In the genomic region with DNA sequence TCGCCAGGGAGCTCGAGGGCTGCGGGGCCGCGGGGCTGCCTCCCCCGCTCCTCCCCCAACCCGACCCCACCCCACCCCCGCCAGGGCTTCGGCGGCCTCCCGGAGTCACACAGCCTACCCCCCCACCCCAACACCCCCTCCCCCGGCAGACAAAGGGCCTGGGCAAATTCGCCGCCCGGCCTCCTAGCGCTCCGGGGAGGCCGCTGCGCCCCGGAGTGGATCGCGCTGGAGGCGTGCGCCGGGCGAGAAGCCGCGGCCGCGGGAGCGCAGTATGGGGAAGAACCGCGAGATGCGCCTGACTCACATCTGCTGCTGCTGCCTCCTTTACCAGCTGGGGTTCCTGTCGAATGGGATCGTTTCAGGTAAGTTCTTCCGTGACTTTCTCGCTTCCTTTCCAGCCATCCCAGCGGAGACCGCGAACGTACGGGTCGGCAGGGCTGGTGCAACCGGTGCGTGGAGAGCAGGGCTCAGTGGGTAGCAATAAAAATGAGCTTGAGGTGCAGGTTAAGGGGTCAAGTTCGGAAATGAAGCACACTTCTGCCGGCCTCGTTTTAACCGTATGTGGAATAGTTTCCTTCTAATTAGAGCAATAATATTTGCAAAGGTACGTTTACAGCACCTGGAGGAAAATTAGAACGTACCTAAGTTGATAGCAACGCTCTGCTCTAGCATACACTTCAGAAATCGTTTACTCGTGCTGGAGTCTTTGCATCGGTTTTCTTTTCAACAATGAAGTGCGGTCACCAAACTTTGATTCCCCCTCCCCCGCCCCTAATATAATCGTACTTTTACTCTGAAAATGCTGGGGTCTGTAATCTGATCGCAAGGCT, we compare ENCODE assay signal across 8 cellular contexts. TPM values are rescaled to one million over a fixed set of nuclear protein-coding genes. Genes with fewer than 3 reads are reported as not detected.
A peak's percentile ranks its signal among the peaks of the same experiment; 100 is the strongest.
DNase-seq lines count a peak whose midpoint lies in the region; ATAC-seq and TF ChIP-seq lines count a peak whose summit lies in the region.

A gene with protein sequence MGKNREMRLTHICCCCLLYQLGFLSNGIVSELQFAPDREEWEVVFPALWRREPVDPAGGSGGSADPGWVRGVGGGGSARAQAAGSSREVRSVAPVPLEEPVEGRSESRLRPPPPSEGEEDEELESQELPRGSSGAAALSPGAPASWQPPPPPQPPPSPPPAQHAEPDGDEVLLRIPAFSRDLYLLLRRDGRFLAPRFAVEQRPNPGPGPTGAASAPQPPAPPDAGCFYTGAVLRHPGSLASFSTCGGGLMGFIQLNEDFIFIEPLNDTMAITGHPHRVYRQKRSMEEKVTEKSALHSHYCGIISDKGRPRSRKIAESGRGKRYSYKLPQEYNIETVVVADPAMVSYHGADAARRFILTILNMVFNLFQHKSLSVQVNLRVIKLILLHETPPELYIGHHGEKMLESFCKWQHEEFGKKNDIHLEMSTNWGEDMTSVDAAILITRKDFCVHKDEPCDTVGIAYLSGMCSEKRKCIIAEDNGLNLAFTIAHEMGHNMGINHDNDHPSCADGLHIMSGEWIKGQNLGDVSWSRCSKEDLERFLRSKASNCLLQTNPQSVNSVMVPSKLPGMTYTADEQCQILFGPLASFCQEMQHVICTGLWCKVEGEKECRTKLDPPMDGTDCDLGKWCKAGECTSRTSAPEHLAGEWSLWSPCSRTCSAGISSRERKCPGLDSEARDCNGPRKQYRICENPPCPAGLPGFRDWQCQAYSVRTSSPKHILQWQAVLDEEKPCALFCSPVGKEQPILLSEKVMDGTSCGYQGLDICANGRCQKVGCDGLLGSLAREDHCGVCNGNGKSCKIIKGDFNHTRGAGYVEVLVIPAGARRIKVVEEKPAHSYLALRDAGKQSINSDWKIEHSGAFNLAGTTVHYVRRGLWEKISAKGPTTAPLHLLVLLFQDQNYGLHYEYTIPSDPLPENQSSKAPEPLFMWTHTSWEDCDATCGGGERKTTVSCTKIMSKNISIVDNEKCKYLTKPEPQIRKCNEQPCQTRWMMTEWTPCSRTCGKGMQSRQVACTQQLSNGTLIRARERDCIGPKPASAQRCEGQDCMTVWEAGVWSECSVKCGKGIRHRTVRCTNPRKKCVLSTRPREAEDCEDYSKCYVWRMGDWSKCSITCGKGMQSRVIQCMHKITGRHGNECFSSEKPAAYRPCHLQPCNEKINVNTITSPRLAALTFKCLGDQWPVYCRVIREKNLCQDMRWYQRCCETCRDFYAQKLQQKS (plus strand): TSS at position 178 of the 830 bp plus-strand sequence. CDS start 94 bp downstream, at position 272.

- CTCF ChIA-PET in activated CD4-positive, alpha-beta T cell treated with anti-CD3 and anti-CD28 coated beads, Interleukin-2, amount 10 ng/mL, durations not matched to agents 7 days and 5 days (lab: Charles Lee): no interaction called here

- H3F3A ChIP-seq in MM.1S (ENCODE audit: insufficient read depth, low read length): peaks cover 18% of the 10 kb centered on the region; the same call in 1 of the 2 replicates

- POLR2A ChIA-PET in activated CD4-positive, alpha-beta T cell treated with anti-CD3 and anti-CD28 coated beads, Interleukin-2, amount 10 ng/mL, durations not matched to agents 7 days and 5 days (lab: Charles Lee): no interaction called here

- H3K9me2 ChIP-seq in MM.1S (replicated peaks; ENCODE audit: insufficient read depth, low read length): no peaks in the 10 kb centered on the region

- peak within 1 kb of the TSS; percentile 99 for H3K4me2 ChIP-seq in MM.1S (ENCODE audit: low read depth, low read length)

- DNase-seq in activated CD4-positive, alpha-beta T cell treated with anti-CD3 and anti-CD28 coated beads, Interleukin-2, amount 10 ng/mL, durations not matched to agents 7 days and 5 days: no peak
- DNase-seq in activated CD4-positive, alpha-beta T cell treated with anti-CD3 and anti-CD28 coated beads for 1 hour: no peak
- DNase-seq in MM.1S (peak; percentile 60), brain microvascular endothelial cell (peak; percentile 40), iPS-NIHi11 (ENCODE audit: low spot score) (peak; percentile 67), SHP77 treated with DMSO at 0.1 percent for 48 hours (lab: John Stamatoyannopoulos, UW) (no peak)
- peak; percentile 7 to 26 for DNase-seq in stimulated activated CD4-positive, alpha-beta T cell treated with anti-CD3 and anti-CD28 coated beads, Interleukin-2, amount 100 ng/mL, for 48 hours

- no peaks in the 10 kb centered on the region for H3K79me2 ChIP-seq in MM.1S (ENCODE audit: low read length)

- H3K9me3 Mint-ChIP-seq in activated CD4-positive, alpha-beta T cell treated with anti-CD3 and anti-CD28 coated beads, Interleukin-2, amount 10 ng/mL, durations not matched to agents 7 days and 5 days: no peaks in the 10 kb centered on the region

- H4K20me1 ChIP-seq in MM.1S (ENCODE audit: insufficient read depth, low read length): no peaks in the 10 kb centered on the region

- no peaks in the 10 kb centered on the region for H3K9me3 ChIP-seq in MM.1S (replicated peaks; ENCODE audit: insufficient read depth, low read length)

- 0 out of 2 replicates have a peak, but pooled peaks cover 5% of the 10 kb centered on the region for H3K4me1 ChIP-seq in MM.1S (ENCODE audit: low read length)

- H3K4me3 ChIP-seq in MM.1S (ENCODE audit: low read length) (peak within 1 kb of the TSS; percentile 66), brain microvascular endothelial cell (ENCODE audit: low read depth, low read length) (peak within 1 kb of the TSS; percentile 56)

- H3K27me3 ChIP-seq in MM.1S (replicated peaks; ENCODE audit: insufficient read depth, low read length) (no peaks in the 10 kb centered on the region), brain microvascular endothelial cell (replicated peaks) (peaks cover 24% of the 10 kb centered on the region)

- TF ChIP-seq CTCF in MM.1S (IDR thresholded peaks at IDR 0.05; ENCODE audit: low read length) (no peak), brain microvascular endothelial cell (IDR thresholded peaks at IDR 0.05; ENCODE audit: low read depth, low read length, missing control alignments) (no peak)

- peak within 1 kb of the TSS; percentile 43 for H3K4me3 Mint-ChIP-seq in activated CD4-positive, alpha-beta T cell treated with anti-CD3 and anti-CD28 coated beads, Interleukin-2, amount 10 ng/mL, durations not matched to agents 7 days and 5 days

- peak within 1 kb of the TSS; percentile 48; the same call in 1 of the 2 replicates for H3K9ac ChIP-seq in MM.1S (ENCODE audit: low read length)

- H3K4me1 Mint-ChIP-seq in activated CD4-positive, alpha-beta T cell treated with anti-CD3 and anti-CD28 coated beads, Interleukin-2, amount 10 ng/mL, durations not matched to agents 7 days and 5 days: peaks cover 11% of the 10 kb centered on the region

- H3K36me3 ChIP-seq in MM.1S (replicated peaks; ENCODE audit: insufficient read depth, low read length) (no peaks in the 10 kb centered on the region), brain microvascular endothelial cell (replicated peaks) (no peaks in the 10 kb centered on the region)

- ATAC-seq in GM18870 (IDR thresholded peaks at IDR 0.05; ENCODE audit: unreplicated experiment): no peak

- H3K27ac ChIP-seq in MM.1S (ENCODE audit: low read length) (peak within 1 kb of the TSS; percentile 21; the same call in 1 of the 2 replicates), brain microvascular endothelial cell (no peak within 1 kb of the TSS)

- H3K36me3 Mint-ChIP-seq in activated CD4-positive, alpha-beta T cell treated with anti-CD3 and anti-CD28 coated beads, Interleukin-2, amount 10 ng/mL, durations not matched to agents 7 days and 5 days (ENCODE audit: low read depth): no peaks in the 10 kb centered on the region

- peak within 1 kb of the TSS; percentile 92 for H2AFZ ChIP-seq in MM.1S (ENCODE audit: low read length)

- in situ Hi-C loops in brain microvascular endothelial cell (cut with HindIII; ENCODE audit: low pct_ligation_motif_present, low sequenced_read_pairs): no loop called here

- no peak within 1 kb of the TSS for H3K27ac Mint-ChIP-seq in activated CD4-positive, alpha-beta T cell treated with anti-CD3 and anti-CD28 coated beads, Interleukin-2, amount 10 ng/mL, durations not matched to agents 7 days and 5 days

- peaks cover 53% of the 10 kb centered on the region for H3K27me3 Mint-ChIP-seq in activated CD4-positive, alpha-beta T cell treated with anti-CD3 and anti-CD28 coated beads, Interleukin-2, amount 10 ng/mL, durations not matched to agents 7 days and 5 days

RNA-seq across cellular contexts. Expression of the gene that starts here (rescaled TPM):
- total RNA-seq in activated CD4-positive, alpha-beta T cell treated with anti-CD3 and anti-CD28 coated beads, Interleukin-2, amount 10 ng/mL, durations not matched to agents 7 days and 5 days: not detected

Comparison
In these comparisons a context has a peak if more than half of its experiments do, and no peak if none do; other contexts are left out.
1. DNase-seq: peak in MM.1S (single experiment), brain microvascular endothelial cell (single experiment), iPS-NIHi11 (single experiment) and stimulated activated CD4-positive, alpha-beta T cell treated with anti-CD3 and anti-CD28 coated beads, Interleukin-2, amount 100 ng/mL, for 48 hours (2 of 2); none in activated CD4-positive, alpha-beta T cell treated with anti-CD3 and anti-CD28 coated beads, Interleukin-2, amount 10 ng/mL, durations not matched to agents 7 days and 5 days (single experiment), activated CD4-positive, alpha-beta T cell treated with anti-CD3 and anti-CD28 coated beads for 1 hour (single experiment) and SHP77 treated with DMSO at 0.1 percent for 48 hours (single experiment).